ENCODE assay signal across 12 cellular contexts in the genomic region with DNA sequence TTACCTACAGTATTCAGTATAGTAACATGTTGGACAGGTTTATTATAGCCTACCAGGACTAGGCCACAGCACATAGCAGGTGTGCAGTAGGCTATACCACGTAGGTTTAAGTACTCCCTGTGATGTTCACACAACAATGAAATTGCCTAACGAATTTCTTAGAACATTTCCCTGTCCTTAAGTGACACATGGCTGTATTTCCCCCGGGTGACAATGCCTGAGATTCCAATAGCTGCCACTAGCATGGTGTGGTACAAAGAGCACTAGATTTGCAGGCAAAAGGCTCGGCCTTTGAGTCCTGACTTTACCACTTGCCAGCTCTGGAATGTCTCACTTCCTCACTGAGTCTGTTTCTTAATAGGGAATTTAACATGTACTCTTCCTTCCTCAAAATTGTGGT. TPM values are rescaled to one million over a fixed set of nuclear protein-coding genes. Genes with fewer than 3 reads are reported as not detected.
A peak's percentile ranks its signal among the peaks of the same experiment; 100 is the strongest.
DNase-seq lines count a peak whose midpoint lies in the region; ATAC-seq, FAIRE-seq and TF ChIP-seq lines count a peak whose summit lies in the region.
"Had no signal": no experiment of that assay in that cellular context is flagged by ENCODE, and none has a peak within 500 bp of the region (broad histone marks: within the 10 kb centered on the region; RNA-seq: fewer than 3 reads in every experiment).

No MANE protein-coding gene starts in this region.

- H3K9me3 Mint-ChIP-seq in nephron progenitor cell = peaks cover 19% of the 10 kb centered on the region

- H2AFZ ChIP-seq in Karpas-422 (ENCODE audit: low read length) = no peak overlapping the region

- H3K4me1 Mint-ChIP-seq in nephron progenitor cell = peaks cover 19% of the 10 kb centered on the region
- no peaks in the 10 kb centered on the region for H3K4me1 Mint-ChIP-seq in T-helper 17 cell

- no peaks in the 10 kb centered on the region for H3K27me3 ChIP-seq in Karpas-422 (ENCODE audit: low read length)

- no peak overlapping the region for H3K9ac ChIP-seq in Karpas-422 (ENCODE audit: low read length)

- H3K36me3 ChIP-seq in Karpas-422 (ENCODE audit: insufficient read depth, low read length) = no peaks in the 10 kb centered on the region

- H3K27ac ChIP-seq in Karpas-422 (ENCODE audit: low read length) = no peak overlapping the region

- no peaks in the 10 kb centered on the region for H3K79me2 ChIP-seq in Karpas-422 (ENCODE audit: low read length)

- no peak for DNase-seq in D721Med (ENCODE audit: insufficient read length, low spot score)
- DNase-seq in glomerular visceral epithelial cell (ENCODE audit: extremely low spot score) = peak; percentile 11
- DNase-seq in nephron progenitor cell = no peak
- DNase-seq in Karpas-422 = no peak
- no peak for DNase-seq in T-helper 17 cell
- DNase-seq in HPDE6-E6E7 (ENCODE audit: extremely low spot score) = no peak
- DNase-seq: activated T-cell treated with anti-CD3 and anti-CD28 coated beads, Interleukin-2, amount 50 U/mL, for 48 hours; hippocampal formation; NCI-H526 treated with DMSO at 0.1 percent for 48 hours had no signal

- H3K4me1 ChIP-seq in Karpas-422 (ENCODE audit: low read length) = no peaks in the 10 kb centered on the region

- peak; percentile 25 for FAIRE-seq in D721Med (lab: Jason Lieb, UNC)
- FAIRE-seq: TTC549 had no signal

- ATAC-seq in HG03342 (IDR thresholded peaks at IDR 0.05; ENCODE audit: unreplicated experiment) (peak; percentile 70), GM18867 (IDR thresholded peaks at IDR 0.05; ENCODE audit: unreplicated experiment) (no peak), T-helper 17 cell (no peak)

- no peaks in the 10 kb centered on the region for H3K9me2 ChIP-seq in Karpas-422 (replicated peaks; ENCODE audit: insufficient read depth, low read length)

- H3K36me3 Mint-ChIP-seq in nephron progenitor cell (ENCODE audit: low read depth) (peaks cover 69% of the 10 kb centered on the region), T-helper 17 cell (ENCODE audit: low read depth) (no peaks in the 10 kb centered on the region)

- H4K20me1 ChIP-seq in Karpas-422 (ENCODE audit: insufficient read depth, low read depth, low read length) = no peaks in the 10 kb centered on the region

- H3K27me3 Mint-ChIP-seq in nephron progenitor cell (ENCODE audit: low read depth, poor library complexity) = no peaks in the 10 kb centered on the region
- H3K27me3 Mint-ChIP-seq in T-helper 17 cell = peaks cover 10% of the 10 kb centered on the region

- TF ChIP-seq CTCF in D721Med (IDR thresholded peaks at IDR 0.05; ENCODE audit: insufficient read depth, missing control alignments) = no peak
- TF ChIP-seq CTCF in nephron progenitor cell (IDR thresholded peaks at IDR 0.05) = no peak

- no peak overlapping the region for H3K4me2 ChIP-seq in Karpas-422 (ENCODE audit: low read depth, low read length, poor library complexity, severe bottlenecking)

- H3K9me3 ChIP-seq in Karpas-422 (ENCODE audit: low read length) (no peaks in the 10 kb centered on the region), T-helper 17 cell (ENCODE audit: control insufficient read depth, low read length, poor library complexity, severe bottlenecking) (no peaks in the 10 kb centered on the region)

- no peak overlapping the region for H3K4me3 ChIP-seq in Karpas-422 (ENCODE audit: low read length)

- H3K4me3 Mint-ChIP-seq in nephron progenitor cell = no peak overlapping the region
- no peak overlapping the region for H3K4me3 Mint-ChIP-seq in T-helper 17 cell

- H3K27ac Mint-ChIP-seq in nephron progenitor cell (peak overlapping the region; percentile 77), T-helper 17 cell (no peak overlapping the region)

RNA-seq across cellular contexts. Expression of gene PTPN21, which starts 19.7 kb away (rescaled TPM):
- total RNA-seq in Karpas-422 (2014; rRNA removed; shearing (Covaris generic); ENCODE audit: low replicate concordance) = 0.04 TPM in 1 of 2 replicates, not detected in the other
- total RNA-seq in T-helper 17 cell = not detected

RNA-seq across cellular contexts. Expression of gene ZC3H14, which starts 27.7 kb away (rescaled TPM):
- total RNA-seq in Karpas-422 (2014; rRNA removed; shearing (Covaris generic); ENCODE audit: low replicate concordance) = 69.8 and 91.1 TPM in 2 replicates
- total RNA-seq in T-helper 17 cell = 10 to 100 TPM; 34.5 to 41.7 TPM
